1 cellular context compared by ENCODE assay signal in genomic region chr6:158762787-158763439, GRCh38.
TF ChIP-seq lines count a peak whose summit lies in the region.

No MANE protein-coding gene starts in this region.

TF ChIP-seq in K562, 482 proteins besides CTCF, POLR2A, EP300 and RAD21 (continued from another document and continues in another):
- no peak; the same call in 1 of the 2 replicates for TF ChIP-seq KHSRP (IDR thresholded peaks at IDR 0.05)
- TF ChIP-seq ASH1L (IDR thresholded peaks at IDR 0.05; ENCODE audit: borderline replicate concordance, low read depth, partially characterized antibody), result no peak
- TF ChIP-seq ZFP1 (CRISPR knock-in tag; IDR thresholded peaks at IDR 0.05), result no peak
- TF ChIP-seq ZFP36 (IDR thresholded peaks at IDR 0.05; ENCODE audit: low read depth, low read length, partially characterized antibody), result no peak
- no peak; the same call in 1 of the 2 replicates for TF ChIP-seq ZNF707 (CRISPR knock-in tag; conservative IDR thresholded peaks at IDR 0.05)
- TF ChIP-seq EZH2 (IDR thresholded peaks at IDR 0.05; ENCODE audit: borderline replicate concordance, low read depth, low read length), result no peak
- TF ChIP-seq MIER1 (IDR thresholded peaks at IDR 0.05; ENCODE audit: low read depth), result 0 out of 2 replicates have a peak, but pooled peaks have one; percentile 15
- no peak for TF ChIP-seq KDM4B (IDR thresholded peaks at IDR 0.05; ENCODE audit: borderline replicate concordance in 2 of 2, low read depth in 1 of 2)
- TF ChIP-seq RHOXF2B (CRISPR knock-in tag; conservative IDR thresholded peaks at IDR 0.05), result peak; percentile 4; the same call in 1 of the 2 replicates
- TF ChIP-seq ZNF449 (CRISPR knock-in tag; IDR thresholded peaks at IDR 0.05), result peak; percentile 67; the same call in 1 of the 2 replicates
- no peak for TF ChIP-seq SRSF3 (IDR thresholded peaks at IDR 0.05; ENCODE audit: insufficient read depth, low read length)
- TF ChIP-seq CAMTA2 (CRISPR knock-in tag; conservative IDR thresholded peaks at IDR 0.05), result no peak
- no peak for TF ChIP-seq YY1 (IDR thresholded peaks at IDR 0.05; ENCODE audit: borderline replicate concordance in 1 of 3, control insufficient read depth in 1 of 3, extremely low read depth in 1 of 3, insufficient read depth in 3 of 3, insufficient read length in 1 of 3, insufficient replicate concordance in 2 of 3, low read depth in 1 of 3, low read length in 2 of 3)
- TF ChIP-seq SAFB (IDR thresholded peaks at IDR 0.05; ENCODE audit: borderline replicate concordance, low read depth, low read length), result no peak
- TF ChIP-seq CEBPB (tag; IDR thresholded peaks at IDR 0.05), result no peak
- TF ChIP-seq ELF2 (CRISPR knock-in tag; IDR thresholded peaks at IDR 0.05), result no peak
- peak; percentile 11; the same call in 1 of the 2 replicates for TF ChIP-seq THRB (CRISPR knock-in tag; conservative IDR thresholded peaks at IDR 0.05)
- no peak for TF ChIP-seq CBX2 (IDR thresholded peaks at IDR 0.05; ENCODE audit: insufficient read depth, low read length, poor library complexity, severe bottlenecking)
- TF ChIP-seq, protein P1, sequence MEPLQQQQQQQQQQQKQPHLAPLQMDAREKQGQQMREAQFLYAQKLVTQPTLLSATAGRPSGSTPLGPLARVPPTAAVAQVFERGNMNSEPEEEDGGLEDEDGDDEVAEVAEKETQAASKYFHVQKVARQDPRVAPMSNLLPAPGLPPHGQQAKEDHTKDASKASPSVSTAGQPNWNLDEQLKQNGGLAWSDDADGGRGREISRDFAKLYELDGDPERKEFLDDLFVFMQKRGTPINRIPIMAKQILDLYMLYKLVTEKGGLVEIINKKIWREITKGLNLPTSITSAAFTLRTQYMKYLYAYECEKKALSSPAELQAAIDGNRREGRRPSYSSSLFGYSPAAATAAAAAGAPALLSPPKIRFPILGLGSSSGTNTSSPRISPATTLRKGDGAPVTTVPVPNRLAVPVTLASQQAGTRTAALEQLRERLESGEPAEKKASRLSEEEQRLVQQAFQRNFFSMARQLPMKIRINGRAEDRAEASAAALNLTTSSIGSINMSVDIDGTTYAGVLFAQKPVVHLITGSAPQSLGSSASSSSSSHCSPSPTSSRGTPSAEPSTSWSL (CRISPR knock-in tag; IDR thresholded peaks at IDR 0.05; ENCODE audit: borderline replicate concordance), result no peak
- no peak for TF ChIP-seq ZNF696 (CRISPR knock-in tag; conservative IDR thresholded peaks at IDR 0.05)
- TF ChIP-seq ZNF609 (CRISPR knock-in tag; IDR thresholded peaks at IDR 0.05; ENCODE audit: borderline replicate concordance), result no peak; the same call in 1 of the 2 replicates
- TF ChIP-seq FOSL1 (tag; conservative IDR thresholded peaks at IDR 0.05), result peak; percentile 47; the same call in 1 of the 2 replicates
- no peak; the same call in 1 of the 2 replicates for TF ChIP-seq MAFF (IDR thresholded peaks at IDR 0.05; ENCODE audit: low read length)
- no peak; the same call in none of the 2 replicates for TF ChIP-seq ESRRA (IDR thresholded peaks at IDR 0.05; ENCODE audit: borderline replicate concordance, low read depth)
- no peak for TF ChIP-seq XRCC4 (IDR thresholded peaks at IDR 0.05; ENCODE audit: extremely low read depth, insufficient read depth, insufficient read length)
- TF ChIP-seq IRF1 (CRISPR knock-in tag; IDR thresholded peaks at IDR 0.05; ENCODE audit: borderline replicate concordance), result no peak
- peak; percentile 75; the same call in 1 of the 2 replicates for TF ChIP-seq LEF1 (IDR thresholded peaks at IDR 0.05)
- TF ChIP-seq CCNT2 (IDR thresholded peaks at IDR 0.05; ENCODE audit: borderline replicate concordance, extremely low read depth, insufficient read length, low read depth, low read length), result peak; percentile 70
- no peak for TF ChIP-seq ZNF830 (CRISPR knock-in tag; IDR thresholded peaks at IDR 0.05)
- TF ChIP-seq, protein P2, sequence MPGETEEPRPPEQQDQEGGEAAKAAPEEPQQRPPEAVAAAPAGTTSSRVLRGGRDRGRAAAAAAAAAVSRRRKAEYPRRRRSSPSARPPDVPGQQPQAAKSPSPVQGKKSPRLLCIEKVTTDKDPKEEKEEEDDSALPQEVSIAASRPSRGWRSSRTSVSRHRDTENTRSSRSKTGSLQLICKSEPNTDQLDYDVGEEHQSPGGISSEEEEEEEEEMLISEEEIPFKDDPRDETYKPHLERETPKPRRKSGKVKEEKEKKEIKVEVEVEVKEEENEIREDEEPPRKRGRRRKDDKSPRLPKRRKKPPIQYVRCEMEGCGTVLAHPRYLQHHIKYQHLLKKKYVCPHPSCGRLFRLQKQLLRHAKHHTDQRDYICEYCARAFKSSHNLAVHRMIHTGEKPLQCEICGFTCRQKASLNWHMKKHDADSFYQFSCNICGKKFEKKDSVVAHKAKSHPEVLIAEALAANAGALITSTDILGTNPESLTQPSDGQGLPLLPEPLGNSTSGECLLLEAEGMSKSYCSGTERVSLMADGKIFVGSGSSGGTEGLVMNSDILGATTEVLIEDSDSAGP (CRISPR knock-in tag; IDR thresholded peaks at IDR 0.05), result no peak
- peak; percentile 46 to 60; a peak in 2 of 4 replicates for TF ChIP-seq FOXK2 (conservative IDR thresholded peaks at IDR 0.05 in 1 of 2, IDR thresholded peaks at IDR 0.05 in 1 of 2; ENCODE audit: low read depth in 2 of 2)
- TF ChIP-seq HCFC1 (IDR thresholded peaks at IDR 0.05; ENCODE audit: low read depth, low read length), result no peak
- TF ChIP-seq POLR3G (IDR thresholded peaks at IDR 0.05; ENCODE audit: extremely low read depth, insufficient read length, insufficient replicate concordance), result no peak
- TF ChIP-seq FOXK1 (CRISPR knock-in tag; IDR thresholded peaks at IDR 0.05; ENCODE audit: borderline replicate concordance), result no peak
- no peak for TF ChIP-seq ETS2 (tag; IDR thresholded peaks at IDR 0.05; ENCODE audit: borderline replicate concordance, poor library complexity, severe bottlenecking)
- TF ChIP-seq MTF1 (CRISPR knock-in tag; IDR thresholded peaks at IDR 0.05; ENCODE audit: borderline replicate concordance), result no peak
- no peak for TF ChIP-seq ERF (CRISPR knock-in tag; IDR thresholded peaks at IDR 0.05)
- TF ChIP-seq, protein P3, sequence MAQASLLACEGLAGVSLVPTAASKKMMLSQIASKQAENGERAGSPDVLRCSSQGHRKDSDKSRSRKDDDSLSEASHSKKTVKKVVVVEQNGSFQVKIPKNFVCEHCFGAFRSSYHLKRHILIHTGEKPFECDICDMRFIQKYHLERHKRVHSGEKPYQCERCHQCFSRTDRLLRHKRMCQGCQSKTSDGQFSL (CRISPR knock-in tag; IDR thresholded peaks at IDR 0.05), result no peak
- TF ChIP-seq, protein P3 (tag; IDR thresholded peaks at IDR 0.05), result no peak
- TF ChIP-seq RBFOX2 (IDR thresholded peaks at IDR 0.05; ENCODE audit: low read depth, low read length), result no peak
- no peak for TF ChIP-seq RBM39 (optimal IDR thresholded peaks at IDR 0.05; ENCODE audit: low read depth, low read length)
- TF ChIP-seq SMARCA4 (IDR thresholded peaks at IDR 0.05), result peak; percentile 95
- TF ChIP-seq FUS (optimal IDR thresholded peaks at IDR 0.05; ENCODE audit: low read depth, low read length), result no peak
- TF ChIP-seq ETV5 (CRISPR knock-in tag; IDR thresholded peaks at IDR 0.05; ENCODE audit: low read depth), result no peak
- peak; percentile 73; the same call in 1 of the 2 replicates for TF ChIP-seq ZBTB2 (IDR thresholded peaks at IDR 0.05)
- TF ChIP-seq SPI1 (IDR thresholded peaks at IDR 0.05; ENCODE audit: borderline replicate concordance, low read depth, low read length), result peak; percentile 94
- no peak for TF ChIP-seq RBM14 (IDR thresholded peaks at IDR 0.05; ENCODE audit: borderline replicate concordance, insufficient read depth, low read depth, low read length)
- TF ChIP-seq BMI1 (IDR thresholded peaks at IDR 0.05; ENCODE audit: low read length), result no peak
- no peak for TF ChIP-seq BRF1 (IDR thresholded peaks at IDR 0.05; ENCODE audit: borderline replicate concordance, extremely low read depth, insufficient read length)
- 0 out of 2 replicates have a peak, but pooled peaks have one; percentile 36 for TF ChIP-seq CBFB (CRISPR knock-in tag; IDR thresholded peaks at IDR 0.05)
- no peak for TF ChIP-seq NR2F6 (CRISPR knock-in tag; IDR thresholded peaks at IDR 0.05)
- peak; percentile 71; the same call in 1 of the 2 replicates for TF ChIP-seq NBN (IDR thresholded peaks at IDR 0.05; ENCODE audit: low read depth)
- TF ChIP-seq TBP (optimal IDR thresholded peaks at IDR 0.05; ENCODE audit: low read depth, low read length), result no peak
- no peak for TF ChIP-seq FOXA1 (IDR thresholded peaks at IDR 0.05; ENCODE audit: borderline replicate concordance)
